8 cellular contexts compared by ENCODE assay signal in the genomic region with DNA sequence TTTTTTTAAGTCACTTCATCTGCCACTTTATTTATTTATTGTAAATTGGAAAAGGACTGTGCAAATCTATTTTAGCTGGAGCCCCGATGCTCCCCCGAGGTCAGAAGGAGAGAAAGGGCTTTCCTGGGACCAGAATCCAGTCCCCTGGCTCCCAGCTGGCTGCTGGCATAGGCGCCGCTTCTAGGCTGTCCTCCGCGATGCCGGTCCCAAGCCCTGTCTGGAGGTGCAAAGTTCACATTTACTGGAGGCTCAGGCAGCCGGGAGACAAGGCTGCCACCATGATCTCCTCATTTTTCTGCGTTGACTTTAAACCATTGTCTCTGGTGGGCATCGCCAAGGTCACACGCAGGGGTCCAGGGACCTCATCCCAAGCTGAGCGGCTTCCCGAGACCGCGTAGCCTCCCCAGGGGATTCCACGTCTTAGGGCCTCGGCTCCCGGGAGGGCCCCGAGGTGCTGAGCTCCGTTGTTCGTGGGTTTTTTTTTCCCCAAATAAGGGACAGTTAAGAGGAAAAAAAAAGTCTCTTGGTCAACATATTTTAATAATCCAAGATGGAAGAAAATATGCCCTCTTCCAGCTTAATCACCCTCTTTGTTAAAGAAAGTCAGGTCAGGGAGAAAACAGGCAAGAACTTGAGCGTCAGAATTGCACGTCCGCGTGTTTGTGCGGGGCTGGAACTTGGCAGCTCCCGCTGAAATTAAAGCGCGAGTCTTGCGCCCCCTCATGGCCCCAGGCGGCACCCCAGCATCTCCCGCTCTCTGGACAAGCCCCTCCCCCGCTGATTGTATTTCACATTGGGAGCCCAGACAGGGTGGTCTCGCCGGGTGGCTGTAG. TPM values are rescaled to one million over a fixed set of nuclear protein-coding genes. Genes with fewer than 3 reads are reported as not detected.
DNase-seq lines count a peak whose midpoint lies in the region; ATAC-seq and TF ChIP-seq lines count a peak whose summit lies in the region.

No MANE protein-coding gene starts in this region.

- H3K4me1 Mint-ChIP-seq in activated T-helper 2 cell treated with anti-CD3 and anti-CD28 coated beads, Interferon-gamma antibody, Interleukin-2, Interleukin-4, amounts not matched to agents 10 μg/mL and 5 μg/mL and 100 μg/mL, durations not matched to agents 14 hours and 24 hours and 36 hours (ENCODE audit: low read depth): peaks cover 4% of the 10 kb centered on the region

- H3K9me3 ChIP-seq in Karpas-422 (ENCODE audit: low read length): no peaks in the 10 kb centered on the region
- no peaks in the 10 kb centered on the region for H3K9me3 ChIP-seq in gastrocnemius medialis
- no peaks in the 10 kb centered on the region for H3K9me3 ChIP-seq in suprapubic skin

- no peak overlapping the region for H3K4me2 ChIP-seq in Karpas-422 (ENCODE audit: low read depth, low read length, poor library complexity, severe bottlenecking)

- H3K4me1 ChIP-seq in Karpas-422 (ENCODE audit: low read length): no peaks in the 10 kb centered on the region
- no peaks in the 10 kb centered on the region for H3K4me1 ChIP-seq in gastrocnemius medialis
- no peaks in the 10 kb centered on the region for H3K4me1 ChIP-seq in suprapubic skin

- no peak overlapping the region for H3K4me3 ChIP-seq in Karpas-422 (ENCODE audit: low read length)
- H3K4me3 ChIP-seq in gastrocnemius medialis: no peak overlapping the region
- H3K4me3 ChIP-seq in suprapubic skin: no peak overlapping the region

- H3K27ac ChIP-seq in Karpas-422 (ENCODE audit: low read length): no peak overlapping the region
- H3K27ac ChIP-seq in gastrocnemius medialis: no peak overlapping the region
- H3K27ac ChIP-seq in suprapubic skin: no peak overlapping the region

- TF ChIP-seq POLR2A in GM18505 (IDR thresholded peaks at IDR 0.05; ENCODE audit: borderline replicate concordance, extremely low read depth, insufficient read depth, insufficient read length) (no peak), gastrocnemius medialis (IDR thresholded peaks at IDR 0.05) (no peak), suprapubic skin (IDR thresholded peaks at IDR 0.05) (no peak)

- in situ Hi-C loops in gastrocnemius medialis (cut with MboI; ENCODE audit: low sequenced_read_pairs in 4 of 4): no loop called here

- H3K27ac Mint-ChIP-seq in activated T-helper 2 cell treated with anti-CD3 and anti-CD28 coated beads, Interferon-gamma antibody, Interleukin-2, Interleukin-4, amounts not matched to agents 10 μg/mL and 5 μg/mL and 100 μg/mL, durations not matched to agents 14 hours and 24 hours and 36 hours: no peak overlapping the region

- H3K9me3 Mint-ChIP-seq in activated T-helper 2 cell treated with anti-CD3 and anti-CD28 coated beads, Interferon-gamma antibody, Interleukin-2, Interleukin-4, amounts not matched to agents 10 μg/mL and 5 μg/mL and 100 μg/mL, durations not matched to agents 14 hours and 24 hours and 36 hours: no peaks in the 10 kb centered on the region

- 52% methylated on average over 32 of the region's 35 CpGs for WGBS in suprapubic skin

- ATAC-seq in GM18505 (IDR thresholded peaks at IDR 0.05; ENCODE audit: unreplicated experiment) (peak; percentile 76), Right ventricle myocardium superior (ENCODE audit: poor library complexity) (peak; percentile 81), gastrocnemius medialis (no peak), GM18520 (IDR thresholded peaks at IDR 0.05; ENCODE audit: unreplicated experiment) (no peak)

- H4K20me1 ChIP-seq in Karpas-422 (ENCODE audit: insufficient read depth, low read depth, low read length): no peaks in the 10 kb centered on the region

- H3K36me3 ChIP-seq in Karpas-422 (ENCODE audit: insufficient read depth, low read length): no peaks in the 10 kb centered on the region
- H3K36me3 ChIP-seq in gastrocnemius medialis: no peaks in the 10 kb centered on the region
- no peaks in the 10 kb centered on the region for H3K36me3 ChIP-seq in suprapubic skin

- intact Hi-C loops in activated T-helper 2 cell treated with anti-CD3 and anti-CD28 coated beads, Interferon-gamma antibody, Interleukin-2, Interleukin-4, amounts not matched to agents 10 μg/mL and 5 μg/mL and 100 μg/mL, durations not matched to agents 14 hours and 24 hours and 36 hours (cut with micrococcal nuclease): no loop called here
- intact Hi-C loops in Right ventricle myocardium superior (cut with DNase I): no loop called here
- intact Hi-C loops in gastrocnemius medialis (cut with DNase I; ENCODE audit: low total_unique reads): no loop called here

- no peaks in the 10 kb centered on the region for H3K79me2 ChIP-seq in Karpas-422 (ENCODE audit: low read length)

- H3K27me3 Mint-ChIP-seq in activated T-helper 2 cell treated with anti-CD3 and anti-CD28 coated beads, Interferon-gamma antibody, Interleukin-2, Interleukin-4, amounts not matched to agents 10 μg/mL and 5 μg/mL and 100 μg/mL, durations not matched to agents 14 hours and 24 hours and 36 hours (ENCODE audit: low read depth): peaks cover 6% of the 10 kb centered on the region

- H3K36me3 Mint-ChIP-seq in activated T-helper 2 cell treated with anti-CD3 and anti-CD28 coated beads, Interferon-gamma antibody, Interleukin-2, Interleukin-4, amounts not matched to agents 10 μg/mL and 5 μg/mL and 100 μg/mL, durations not matched to agents 14 hours and 24 hours and 36 hours (ENCODE audit: low read depth): no peaks in the 10 kb centered on the region

- no peak for TF ChIP-seq EP300 in suprapubic skin (IDR thresholded peaks at IDR 0.05)

- DNase-seq in Karpas-422 (peak; percentile 75), Right ventricle myocardium superior (peak; percentile 80), gastrocnemius medialis (no peak), NCI-H2227 (lab: John Stamatoyannopoulos, UW; ENCODE audit: unreplicated experiment) (no peak), suprapubic skin (ENCODE audit: low spot score in 2 of 2) (no peak)
- peak; percentile 27 for DNase-seq in activated T-helper 2 cell treated with anti-CD3 and anti-CD28 coated beads, Interferon-gamma antibody, Interleukin-2, Interleukin-4, amounts not matched to agents 10 μg/mL and 5 μg/mL and 100 μg/mL, durations not matched to agents 14 hours and 24 hours and 36 hours (ENCODE audit: low spot score)

- TF ChIP-seq CTCF in gastrocnemius medialis (IDR thresholded peaks at IDR 0.05 in 4 of 5, conservative IDR thresholded peaks at IDR 0.05 in 1 of 5): peak in 3 of 5 experiments; percentile 8 to 47 (median 27)
- peak in 1 of 2 donors; percentile 49 for TF ChIP-seq CTCF in suprapubic skin (IDR thresholded peaks at IDR 0.05)

- H3K9ac ChIP-seq in Karpas-422 (ENCODE audit: low read length): no peak overlapping the region

- H3K4me3 Mint-ChIP-seq in activated T-helper 2 cell treated with anti-CD3 and anti-CD28 coated beads, Interferon-gamma antibody, Interleukin-2, Interleukin-4, amounts not matched to agents 10 μg/mL and 5 μg/mL and 100 μg/mL, durations not matched to agents 14 hours and 24 hours and 36 hours (ENCODE audit: low read depth): no peak overlapping the region

- H3K9me2 ChIP-seq in Karpas-422 (replicated peaks; ENCODE audit: insufficient read depth, low read length): no peaks in the 10 kb centered on the region

- H3K27me3 ChIP-seq in Karpas-422 (ENCODE audit: low read length): no peaks in the 10 kb centered on the region
- peaks cover 8 to 11% (median 8%) of the 10 kb centered on the region in 3 donors for H3K27me3 ChIP-seq in gastrocnemius medialis
- H3K27me3 ChIP-seq in suprapubic skin: peaks cover 13% of the 10 kb centered on the region

- H2AFZ ChIP-seq in Karpas-422 (ENCODE audit: low read length): no peak overlapping the region

RNA-seq across cellular contexts. Expression of a gene that starts 11.9 kb away (rescaled TPM):
- total RNA-seq in Karpas-422 (2014; rRNA removed; shearing (Covaris generic); ENCODE audit: low replicate concordance): not detected in 2 replicates
- total RNA-seq in activated T-helper 2 cell treated with anti-CD3 and anti-CD28 coated beads, Interferon-gamma antibody, Interleukin-2, Interleukin-4, amounts not matched to agents 10 μg/mL and 5 μg/mL and 100 μg/mL, durations not matched to agents 14 hours and 24 hours and 36 hours: not detected in 2 replicates
- 1.7 TPM for total RNA-seq in Right ventricle myocardium superior
- under 1 TPM in 1 of 4 donors, not detected in 3; 0.22 TPM for total RNA-seq in gastrocnemius medialis
- not detected for total RNA-seq in suprapubic skin

RNA-seq across cellular contexts. Expression of a gene that starts 15.4 kb away (rescaled TPM):
- total RNA-seq in Karpas-422 (2014; rRNA removed; shearing (Covaris generic); ENCODE audit: low replicate concordance): not detected in 2 replicates
- not detected in 2 replicates for total RNA-seq in activated T-helper 2 cell treated with anti-CD3 and anti-CD28 coated beads, Interferon-gamma antibody, Interleukin-2, Interleukin-4, amounts not matched to agents 10 μg/mL and 5 μg/mL and 100 μg/mL, durations not matched to agents 14 hours and 24 hours and 36 hours
- total RNA-seq in Right ventricle myocardium superior: 0.13 TPM
- total RNA-seq in gastrocnemius medialis: not detected
- not detected for total RNA-seq in suprapubic skin

RNA-seq across cellular contexts. Expression of a gene that starts 31.4 kb away (rescaled TPM):
- not detected in 2 replicates for total RNA-seq in Karpas-422 (2014; rRNA removed; shearing (Covaris generic); ENCODE audit: low replicate concordance)
- not detected in 2 replicates for total RNA-seq in activated T-helper 2 cell treated with anti-CD3 and anti-CD28 coated beads, Interferon-gamma antibody, Interleukin-2, Interleukin-4, amounts not matched to agents 10 μg/mL and 5 μg/mL and 100 μg/mL, durations not matched to agents 14 hours and 24 hours and 36 hours
- total RNA-seq in Right ventricle myocardium superior (not detected), gastrocnemius medialis (not detected), suprapubic skin (not detected)

Comparison
In these comparisons a context has a peak if more than half of its experiments do, and no peak if none do; other contexts are left out.
1. ATAC-seq: peak in GM18505 (single experiment) and Right ventricle myocardium superior (single experiment); none in gastrocnemius medialis (0 of 2) and GM18520 (single experiment).
2. DNase-seq: peak in Karpas-422 (single experiment), activated T-helper 2 cell treated with anti-CD3 and anti-CD28 coated beads, Interferon-gamma antibody, Interleukin-2, Interleukin-4, amounts not matched to agents 10 μg/mL and 5 μg/mL and 100 μg/mL, durations not matched to agents 14 hours and 24 hours and 36 hours (single experiment) and Right ventricle myocardium superior (single experiment); none in gastrocnemius medialis (0 of 2), NCI-H2227 (single experiment) and suprapubic skin (0 of 2).